8 cellular contexts compared by ENCODE assay signal in the genomic region with DNA sequence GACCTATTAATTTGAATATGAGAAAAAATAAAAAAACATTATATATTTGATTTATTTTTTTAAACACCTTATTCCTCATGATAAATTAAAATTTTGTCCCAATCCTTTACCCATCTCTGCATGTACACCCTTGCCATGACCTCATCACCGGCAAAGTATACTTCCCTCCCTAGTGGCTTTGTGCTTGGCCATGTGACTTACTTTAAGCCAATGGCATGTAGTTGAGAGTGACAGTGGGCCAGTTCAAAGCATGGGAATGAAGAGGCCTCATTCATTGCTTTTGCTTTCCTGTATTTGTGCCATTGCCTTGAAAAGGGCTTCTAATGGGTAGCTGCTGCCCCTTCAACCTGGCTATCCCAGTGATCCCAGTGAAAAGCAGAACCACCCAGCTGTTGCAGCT. TPM values are rescaled to one million over a fixed set of nuclear protein-coding genes. Genes with fewer than 3 reads are reported as not detected.
"Had no signal": no experiment of that assay in that cellular context is flagged by ENCODE, and none has a peak within 500 bp of the region (broad histone marks: within the 10 kb centered on the region; RNA-seq: fewer than 3 reads in every experiment).

No MANE protein-coding gene starts in this region.

- H3K27ac Mint-ChIP-seq: GM23338, H9, IgD-negative memory B cell had no signal

- DNase-seq: H9, HCEC 1CT, KG1 had no signal

- ATAC-seq: GM23338 had no signal

- H3K4me3 ChIP-seq: GM23338 had no signal

- H3K27ac ChIP-seq: HL-60 had no signal

- H3K4me1 Mint-ChIP-seq: IgD-negative memory B cell had no signal

- FAIRE-seq: H1 had no signal

- H3K4me3 Mint-ChIP-seq: GM23338, H9, IgD-negative memory B cell had no signal

RNA-seq across cellular contexts. Expression of gene C9, which starts 31.2 kb away (rescaled TPM):
- total RNA-seq: GM23338, H1, H9, HT1080 had no signal
- polyA plus RNA-seq: GM23338, H1, IgD-negative memory B cell had no signal
